ENCODE assay signal across 2 cellular contexts in the genomic region with DNA sequence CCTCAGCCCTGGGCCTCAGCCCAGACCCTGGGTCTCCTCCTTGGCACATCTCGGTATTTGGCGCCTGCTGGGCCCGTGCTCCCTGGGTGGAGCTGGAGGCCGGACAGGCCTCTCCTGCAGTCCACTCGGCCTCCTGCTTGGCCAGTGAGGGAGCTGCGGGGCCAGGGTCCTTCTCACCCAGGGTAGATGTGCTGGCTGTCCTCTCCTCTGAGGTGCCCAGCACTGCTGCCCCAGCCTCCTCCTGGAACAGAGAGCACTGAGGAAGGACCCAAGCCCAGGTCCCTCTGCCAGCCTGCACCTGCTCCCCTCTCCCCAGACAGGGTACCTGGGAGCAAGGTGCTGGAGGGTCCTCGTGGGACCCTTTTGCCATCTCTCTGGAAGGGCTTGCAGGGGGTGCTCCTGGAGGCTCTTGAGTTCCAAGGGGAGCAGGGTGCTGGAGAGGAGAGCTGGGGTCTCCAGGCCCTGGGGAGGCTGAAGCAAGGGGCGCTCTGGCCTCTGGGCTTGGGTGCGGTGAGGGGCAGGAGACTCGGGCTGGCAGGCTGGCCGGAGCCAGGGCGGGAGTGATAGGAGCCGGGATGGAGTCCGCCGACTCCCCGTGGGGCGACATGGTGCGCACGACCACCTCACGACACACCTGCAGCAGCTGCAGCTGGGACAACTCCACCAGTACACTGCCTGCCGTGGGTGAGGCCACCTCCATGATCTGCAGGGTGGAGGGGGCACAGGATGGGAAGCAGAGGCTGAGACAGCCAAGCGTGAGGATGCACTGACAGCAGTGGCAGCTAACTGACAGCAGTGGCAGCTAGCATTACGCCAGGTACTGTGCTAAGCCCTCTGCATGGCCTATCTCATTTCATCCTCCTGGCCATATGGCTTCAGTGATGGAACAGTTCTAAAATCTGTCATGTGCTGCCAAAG.
TF ChIP-seq lines count a peak whose summit lies in the region.

No MANE protein-coding gene starts in this region.

TF ChIP-seq in SK-N-SH, 30 proteins besides CTCF, POLR2A, EP300 and RAD21 (continued from another document):
- TF ChIP-seq, protein P1, sequence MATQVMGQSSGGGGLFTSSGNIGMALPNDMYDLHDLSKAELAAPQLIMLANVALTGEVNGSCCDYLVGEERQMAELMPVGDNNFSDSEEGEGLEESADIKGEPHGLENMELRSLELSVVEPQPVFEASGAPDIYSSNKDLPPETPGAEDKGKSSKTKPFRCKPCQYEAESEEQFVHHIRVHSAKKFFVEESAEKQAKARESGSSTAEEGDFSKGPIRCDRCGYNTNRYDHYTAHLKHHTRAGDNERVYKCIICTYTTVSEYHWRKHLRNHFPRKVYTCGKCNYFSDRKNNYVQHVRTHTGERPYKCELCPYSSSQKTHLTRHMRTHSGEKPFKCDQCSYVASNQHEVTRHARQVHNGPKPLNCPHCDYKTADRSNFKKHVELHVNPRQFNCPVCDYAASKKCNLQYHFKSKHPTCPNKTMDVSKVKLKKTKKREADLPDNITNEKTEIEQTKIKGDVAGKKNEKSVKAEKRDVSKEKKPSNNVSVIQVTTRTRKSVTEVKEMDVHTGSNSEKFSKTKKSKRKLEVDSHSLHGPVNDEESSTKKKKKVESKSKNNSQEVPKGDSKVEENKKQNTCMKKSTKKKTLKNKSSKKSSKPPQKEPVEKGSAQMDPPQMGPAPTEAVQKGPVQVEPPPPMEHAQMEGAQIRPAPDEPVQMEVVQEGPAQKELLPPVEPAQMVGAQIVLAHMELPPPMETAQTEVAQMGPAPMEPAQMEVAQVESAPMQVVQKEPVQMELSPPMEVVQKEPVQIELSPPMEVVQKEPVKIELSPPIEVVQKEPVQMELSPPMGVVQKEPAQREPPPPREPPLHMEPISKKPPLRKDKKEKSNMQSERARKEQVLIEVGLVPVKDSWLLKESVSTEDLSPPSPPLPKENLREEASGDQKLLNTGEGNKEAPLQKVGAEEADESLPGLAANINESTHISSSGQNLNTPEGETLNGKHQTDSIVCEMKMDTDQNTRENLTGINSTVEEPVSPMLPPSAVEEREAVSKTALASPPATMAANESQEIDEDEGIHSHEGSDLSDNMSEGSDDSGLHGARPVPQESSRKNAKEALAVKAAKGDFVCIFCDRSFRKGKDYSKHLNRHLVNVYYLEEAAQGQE (IDR thresholded peaks at IDR 0.05; ENCODE audit: low read depth, low read length): no peak
- TF ChIP-seq MEF2A (IDR thresholded peaks at IDR 0.05; ENCODE audit: borderline replicate concordance, low read depth) (no peak), TAF1 (IDR thresholded peaks at IDR 0.05; ENCODE audit: borderline replicate concordance, low read depth, low read length) (no peak), YY1 (IDR thresholded peaks at IDR 0.05; ENCODE audit: low read depth) (no peak), ELF1 (IDR thresholded peaks at IDR 0.05) (no peak), FOSL2 (IDR thresholded peaks at IDR 0.05; ENCODE audit: borderline replicate concordance, low read depth) (no peak), RXRA (IDR thresholded peaks at IDR 0.05; ENCODE audit: borderline replicate concordance, low read depth) (no peak), TCF12 (IDR thresholded peaks at IDR 0.05) (no peak), EZH2phosphoT487 (IDR thresholded peaks at IDR 0.05; ENCODE audit: borderline replicate concordance, low read depth) (no peak), MXI1 (IDR thresholded peaks at IDR 0.05; ENCODE audit: low read depth, low read length) (no peak), POLR2AphosphoS5 (IDR thresholded peaks at IDR 0.05; ENCODE audit: low read depth, low read length) (no peak)
- TF ChIP-seq, protein P2, sequence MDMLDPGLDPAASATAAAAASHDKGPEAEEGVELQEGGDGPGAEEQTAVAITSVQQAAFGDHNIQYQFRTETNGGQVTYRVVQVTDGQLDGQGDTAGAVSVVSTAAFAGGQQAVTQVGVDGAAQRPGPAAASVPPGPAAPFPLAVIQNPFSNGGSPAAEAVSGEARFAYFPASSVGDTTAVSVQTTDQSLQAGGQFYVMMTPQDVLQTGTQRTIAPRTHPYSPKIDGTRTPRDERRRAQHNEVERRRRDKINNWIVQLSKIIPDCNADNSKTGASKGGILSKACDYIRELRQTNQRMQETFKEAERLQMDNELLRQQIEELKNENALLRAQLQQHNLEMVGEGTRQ (IDR thresholded peaks at IDR 0.05; ENCODE audit: borderline replicate concordance, low read depth, low read length): no peak
- TF ChIP-seq, protein P3, sequence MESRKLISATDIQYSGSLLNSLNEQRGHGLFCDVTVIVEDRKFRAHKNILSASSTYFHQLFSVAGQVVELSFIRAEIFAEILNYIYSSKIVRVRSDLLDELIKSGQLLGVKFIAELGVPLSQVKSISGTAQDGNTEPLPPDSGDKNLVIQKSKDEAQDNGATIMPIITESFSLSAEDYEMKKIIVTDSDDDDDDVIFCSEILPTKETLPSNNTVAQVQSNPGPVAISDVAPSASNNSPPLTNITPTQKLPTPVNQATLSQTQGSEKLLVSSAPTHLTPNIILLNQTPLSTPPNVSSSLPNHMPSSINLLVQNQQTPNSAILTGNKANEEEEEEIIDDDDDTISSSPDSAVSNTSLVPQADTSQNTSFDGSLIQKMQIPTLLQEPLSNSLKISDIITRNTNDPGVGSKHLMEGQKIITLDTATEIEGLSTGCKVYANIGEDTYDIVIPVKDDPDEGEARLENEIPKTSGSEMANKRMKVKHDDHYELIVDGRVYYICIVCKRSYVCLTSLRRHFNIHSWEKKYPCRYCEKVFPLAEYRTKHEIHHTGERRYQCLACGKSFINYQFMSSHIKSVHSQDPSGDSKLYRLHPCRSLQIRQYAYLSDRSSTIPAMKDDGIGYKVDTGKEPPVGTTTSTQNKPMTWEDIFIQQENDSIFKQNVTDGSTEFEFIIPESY (IDR thresholded peaks at IDR 0.05; ENCODE audit: borderline replicate concordance, low read depth): no peak
- TF ChIP-seq, protein P4, sequence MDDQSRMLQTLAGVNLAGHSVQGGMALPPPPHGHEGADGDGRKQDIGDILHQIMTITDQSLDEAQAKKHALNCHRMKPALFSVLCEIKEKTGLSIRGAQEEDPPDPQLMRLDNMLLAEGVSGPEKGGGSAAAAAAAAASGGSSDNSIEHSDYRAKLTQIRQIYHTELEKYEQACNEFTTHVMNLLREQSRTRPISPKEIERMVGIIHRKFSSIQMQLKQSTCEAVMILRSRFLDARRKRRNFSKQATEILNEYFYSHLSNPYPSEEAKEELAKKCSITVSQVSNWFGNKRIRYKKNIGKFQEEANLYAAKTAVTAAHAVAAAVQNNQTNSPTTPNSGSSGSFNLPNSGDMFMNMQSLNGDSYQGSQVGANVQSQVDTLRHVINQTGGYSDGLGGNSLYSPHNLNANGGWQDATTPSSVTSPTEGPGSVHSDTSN (IDR thresholded peaks at IDR 0.05): no peak

TF ChIP-seq in SK-N-SH treated with all-trans-retinoic acid at 6 μM for 48 hours, 23 proteins besides CTCF, POLR2A, EP300 and RAD21 (continued from another document):
- TF ChIP-seq, protein P5, sequence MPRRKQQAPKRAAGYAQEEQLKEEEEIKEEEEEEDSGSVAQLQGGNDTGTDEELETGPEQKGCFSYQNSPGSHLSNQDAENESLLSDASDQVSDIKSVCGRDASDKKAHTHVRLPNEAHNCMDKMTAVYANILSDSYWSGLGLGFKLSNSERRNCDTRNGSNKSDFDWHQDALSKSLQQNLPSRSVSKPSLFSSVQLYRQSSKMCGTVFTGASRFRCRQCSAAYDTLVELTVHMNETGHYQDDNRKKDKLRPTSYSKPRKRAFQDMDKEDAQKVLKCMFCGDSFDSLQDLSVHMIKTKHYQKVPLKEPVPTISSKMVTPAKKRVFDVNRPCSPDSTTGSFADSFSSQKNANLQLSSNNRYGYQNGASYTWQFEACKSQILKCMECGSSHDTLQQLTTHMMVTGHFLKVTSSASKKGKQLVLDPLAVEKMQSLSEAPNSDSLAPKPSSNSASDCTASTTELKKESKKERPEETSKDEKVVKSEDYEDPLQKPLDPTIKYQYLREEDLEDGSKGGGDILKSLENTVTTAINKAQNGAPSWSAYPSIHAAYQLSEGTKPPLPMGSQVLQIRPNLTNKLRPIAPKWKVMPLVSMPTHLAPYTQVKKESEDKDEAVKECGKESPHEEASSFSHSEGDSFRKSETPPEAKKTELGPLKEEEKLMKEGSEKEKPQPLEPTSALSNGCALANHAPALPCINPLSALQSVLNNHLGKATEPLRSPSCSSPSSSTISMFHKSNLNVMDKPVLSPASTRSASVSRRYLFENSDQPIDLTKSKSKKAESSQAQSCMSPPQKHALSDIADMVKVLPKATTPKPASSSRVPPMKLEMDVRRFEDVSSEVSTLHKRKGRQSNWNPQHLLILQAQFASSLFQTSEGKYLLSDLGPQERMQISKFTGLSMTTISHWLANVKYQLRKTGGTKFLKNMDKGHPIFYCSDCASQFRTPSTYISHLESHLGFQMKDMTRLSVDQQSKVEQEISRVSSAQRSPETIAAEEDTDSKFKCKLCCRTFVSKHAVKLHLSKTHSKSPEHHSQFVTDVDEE (CRISPR knock-in tag; IDR thresholded peaks at IDR 0.05): no peak
- TF ChIP-seq, protein P6, sequence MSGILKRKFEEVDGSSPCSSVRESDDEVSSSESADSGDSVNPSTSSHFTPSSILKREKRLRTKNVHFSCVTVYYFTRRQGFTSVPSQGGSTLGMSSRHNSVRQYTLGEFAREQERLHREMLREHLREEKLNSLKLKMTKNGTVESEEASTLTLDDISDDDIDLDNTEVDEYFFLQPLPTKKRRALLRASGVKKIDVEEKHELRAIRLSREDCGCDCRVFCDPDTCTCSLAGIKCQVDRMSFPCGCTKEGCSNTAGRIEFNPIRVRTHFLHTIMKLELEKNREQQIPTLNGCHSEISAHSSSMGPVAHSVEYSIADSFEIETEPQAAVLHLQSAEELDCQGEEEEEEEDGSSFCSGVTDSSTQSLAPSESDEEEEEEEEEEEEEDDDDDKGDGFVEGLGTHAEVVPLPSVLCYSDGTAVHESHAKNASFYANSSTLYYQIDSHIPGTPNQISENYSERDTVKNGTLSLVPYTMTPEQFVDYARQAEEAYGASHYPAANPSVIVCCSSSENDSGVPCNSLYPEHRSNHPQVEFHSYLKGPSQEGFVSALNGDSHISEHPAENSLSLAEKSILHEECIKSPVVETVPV (CRISPR knock-in tag; IDR thresholded peaks at IDR 0.05): no peak
- no peak for TF ChIP-seq ARNTL (CRISPR knock-in tag; IDR thresholded peaks at IDR 0.05; ENCODE audit: borderline replicate concordance, low read depth)
- TF ChIP-seq TOX (CRISPR knock-in tag; IDR thresholded peaks at IDR 0.05; ENCODE audit: borderline replicate concordance): no peak
- TF ChIP-seq RARB (CRISPR knock-in tag; IDR thresholded peaks at IDR 0.05): no peak
- no peak for TF ChIP-seq ZNF70 (CRISPR knock-in tag; IDR thresholded peaks at IDR 0.05)
- no peak for TF ChIP-seq BACH2 (CRISPR knock-in tag; IDR thresholded peaks at IDR 0.05; ENCODE audit: borderline replicate concordance)
- TF ChIP-seq ZFP30 (CRISPR knock-in tag; IDR thresholded peaks at IDR 0.05): no peak
- no peak for TF ChIP-seq ZNF8 (CRISPR knock-in tag; IDR thresholded peaks at IDR 0.05)
- TF ChIP-seq ZFP3 (CRISPR knock-in tag; IDR thresholded peaks at IDR 0.05): no peak
